ENCODE assay signal across 9 cellular contexts in genomic region chr6:35048031-35048613, GRCh38.
DNase-seq lines count a peak whose midpoint lies in the region; TF ChIP-seq lines count a peak whose summit lies in the region.
"Had no signal": no experiment of that assay in that cellular context is flagged by ENCODE, and none has a peak within 500 bp of the region (broad histone marks: within the 10 kb centered on the region; RNA-seq: fewer than 3 reads in every experiment).

No MANE protein-coding gene starts in this region.

- WGBS in transverse colon (ENCODE audit: low coverage in 1 of 2), 2 donors = 81 to 85% methylated on average over 6 to 12 of the region's 12 CpGs

- H3K4me3 ChIP-seq in mononuclear cell (ENCODE audit: low read length) = peak overlapping the region; percentile 2
- no peak overlapping the region for H3K4me3 ChIP-seq in transverse colon

- H3K9me3 ChIP-seq in mononuclear cell (ENCODE audit: low read depth, low read length) = no peaks in the 10 kb centered on the region
- H3K9me3 ChIP-seq in transverse colon = no peaks in the 10 kb centered on the region

- peaks cover 7% of the 10 kb centered on the region for H3K4me1 Mint-ChIP-seq in activated CD4-positive, alpha-beta T cell treated with anti-CD3 and anti-CD28 coated beads, Interleukin-2, amount 10 ng/mL, durations not matched to agents 7 days and 5 days
- H3K4me1 Mint-ChIP-seq in activated naive CD4-positive, alpha-beta T cell treated with anti-CD3 and anti-CD28 coated beads, Interleukin-2, amount 10 ng/mL, durations not matched to agents 7 days and 5 days = no peaks in the 10 kb centered on the region

- no peaks in the 10 kb centered on the region for H3K36me3 Mint-ChIP-seq in activated CD4-positive, alpha-beta T cell treated with anti-CD3 and anti-CD28 coated beads, Interleukin-2, amount 10 ng/mL, durations not matched to agents 7 days and 5 days (ENCODE audit: low read depth)
- H3K36me3 Mint-ChIP-seq in activated naive CD4-positive, alpha-beta T cell treated with anti-CD3 and anti-CD28 coated beads, Interleukin-2, amount 10 ng/mL, durations not matched to agents 7 days and 5 days = no peaks in the 10 kb centered on the region

- no peak for TF ChIP-seq EP300 in transverse colon (IDR thresholded peaks at IDR 0.05; ENCODE audit: low read depth)

- intact Hi-C loops in transverse colon (cut with DNase I; ENCODE audit: low total_unique reads) = loop anchor here (2.0 to 5.0 kb wide), 2 partner anchors 31 to 1631 kb away; partner anchors contain the start of gene CUTA

- peak overlapping the region; percentile 48 for H3K27ac Mint-ChIP-seq in activated CD4-positive, alpha-beta T cell treated with anti-CD3 and anti-CD28 coated beads, Interleukin-2, amount 10 ng/mL, durations not matched to agents 7 days and 5 days
- no peak overlapping the region for H3K27ac Mint-ChIP-seq in activated naive CD4-positive, alpha-beta T cell treated with anti-CD3 and anti-CD28 coated beads, Interleukin-2, amount 10 ng/mL, durations not matched to agents 7 days and 5 days
- H3K27ac Mint-ChIP-seq: stimulated activated naive CD8-positive, alpha-beta T cell treated with anti-CD3 and anti-CD28 coated beads, Interleukin-15, Interleukin-2, amounts not matched to agents 100 ng/mL and 50 ng/mL, for 24 hours had no signal

- in situ Hi-C loops in transverse colon (cut with MboI; ENCODE audit: low pct_ligation_motif_present in 1 of 4, low pct_unique_long_range_greater_than_20kb in 1 of 4, low sequenced_read_pairs in 3 of 4) = no loop called here

- no peak for TF ChIP-seq POLR2A in transverse colon (IDR thresholded peaks at IDR 0.05)

- CTCF ChIA-PET in activated CD4-positive, alpha-beta T cell treated with anti-CD3 and anti-CD28 coated beads, Interleukin-2, amount 10 ng/mL, durations not matched to agents 7 days and 5 days (lab: Charles Lee) = no interaction called here
- CTCF ChIA-PET in activated naive CD4-positive, alpha-beta T cell treated with anti-CD3 and anti-CD28 coated beads, Interleukin-2, amount 10 ng/mL, durations not matched to agents 7 days and 5 days (lab: Charles Lee) = interaction anchor here (1.0 to 1.6 kb wide), 3 partner anchors 10 to 163 kb away, joined by 3 to 7 read pairs (median 4); no protein-coding TSS in a partner anchor

- no peaks in the 10 kb centered on the region for H3K27me3 Mint-ChIP-seq in activated CD4-positive, alpha-beta T cell treated with anti-CD3 and anti-CD28 coated beads, Interleukin-2, amount 10 ng/mL, durations not matched to agents 7 days and 5 days
- peaks cover 4% of the 10 kb centered on the region for H3K27me3 Mint-ChIP-seq in activated naive CD4-positive, alpha-beta T cell treated with anti-CD3 and anti-CD28 coated beads, Interleukin-2, amount 10 ng/mL, durations not matched to agents 7 days and 5 days
- H3K27me3 Mint-ChIP-seq: stimulated activated naive CD8-positive, alpha-beta T cell treated with anti-CD3 and anti-CD28 coated beads, Interleukin-15, Interleukin-2, amounts not matched to agents 100 ng/mL and 50 ng/mL, for 24 hours had no signal

- H3K27me3 ChIP-seq in mononuclear cell (ENCODE audit: insufficient read depth, low read length) = no peaks in the 10 kb centered on the region
- H3K27me3 ChIP-seq in transverse colon = no peaks in the 10 kb centered on the region

- POLR2A ChIA-PET in activated CD4-positive, alpha-beta T cell treated with anti-CD3 and anti-CD28 coated beads, Interleukin-2, amount 10 ng/mL, durations not matched to agents 7 days and 5 days (lab: Charles Lee) = no interaction called here

- H3K4me1 ChIP-seq in mononuclear cell (ENCODE audit: insufficient read depth, low read length) (peaks cover 62% of the 10 kb centered on the region), transverse colon (peaks cover 76 to 99% (median 82%) of the 10 kb centered on the region in 4 donors)

- no peaks in the 10 kb centered on the region for H3K36me3 ChIP-seq in transverse colon

- H3K9me3 Mint-ChIP-seq in activated CD4-positive, alpha-beta T cell treated with anti-CD3 and anti-CD28 coated beads, Interleukin-2, amount 10 ng/mL, durations not matched to agents 7 days and 5 days = no peaks in the 10 kb centered on the region
- no peaks in the 10 kb centered on the region for H3K9me3 Mint-ChIP-seq in activated naive CD4-positive, alpha-beta T cell treated with anti-CD3 and anti-CD28 coated beads, Interleukin-2, amount 10 ng/mL, durations not matched to agents 7 days and 5 days
- H3K9me3 Mint-ChIP-seq: stimulated activated naive CD8-positive, alpha-beta T cell treated with anti-CD3 and anti-CD28 coated beads, Interleukin-15, Interleukin-2, amounts not matched to agents 100 ng/mL and 50 ng/mL, for 24 hours had no signal

- H3K27ac ChIP-seq in cingulate gyrus (ENCODE audit: low read depth, low read length) (peak overlapping the region; percentile 92), transverse colon (peak overlapping the region; percentile 85 to 91 (median 90))

- TF ChIP-seq CTCF in transverse colon (IDR thresholded peaks at IDR 0.05) = no peak

- no peak for DNase-seq in activated CD4-positive, alpha-beta T cell treated with anti-CD3 and anti-CD28 coated beads, Interleukin-2, amount 10 ng/mL, durations not matched to agents 7 days and 5 days
- no peak for DNase-seq in activated CD4-positive, alpha-beta T cell treated with anti-CD3 and anti-CD28 coated beads for 4 hours
- DNase-seq in transverse colon (no peak), HUDEP-2 (lab: John Stamatoyannopoulos, UW; ENCODE audit: unreplicated experiment in 76 of 76) (no peak), NCI-H1436 treated with DMSO at 0.1 percent for 48 hours (lab: John Stamatoyannopoulos, UW) (no peak)
- no peak for DNase-seq in activated naive CD4-positive, alpha-beta T cell treated with anti-CD3 and anti-CD28 coated beads, Interleukin-2, amount 10 ng/mL, durations not matched to agents 7 days and 5 days

- H3K4me3 Mint-ChIP-seq in activated CD4-positive, alpha-beta T cell treated with anti-CD3 and anti-CD28 coated beads, Interleukin-2, amount 10 ng/mL, durations not matched to agents 7 days and 5 days = no peak overlapping the region
- no peak overlapping the region for H3K4me3 Mint-ChIP-seq in activated naive CD4-positive, alpha-beta T cell treated with anti-CD3 and anti-CD28 coated beads, Interleukin-2, amount 10 ng/mL, durations not matched to agents 7 days and 5 days
- H3K4me3 Mint-ChIP-seq: stimulated activated naive CD8-positive, alpha-beta T cell treated with anti-CD3 and anti-CD28 coated beads, Interleukin-15, Interleukin-2, amounts not matched to agents 100 ng/mL and 50 ng/mL, for 24 hours had no signal
